ENCODE assay signal across 1 cellular context in the genomic region with DNA sequence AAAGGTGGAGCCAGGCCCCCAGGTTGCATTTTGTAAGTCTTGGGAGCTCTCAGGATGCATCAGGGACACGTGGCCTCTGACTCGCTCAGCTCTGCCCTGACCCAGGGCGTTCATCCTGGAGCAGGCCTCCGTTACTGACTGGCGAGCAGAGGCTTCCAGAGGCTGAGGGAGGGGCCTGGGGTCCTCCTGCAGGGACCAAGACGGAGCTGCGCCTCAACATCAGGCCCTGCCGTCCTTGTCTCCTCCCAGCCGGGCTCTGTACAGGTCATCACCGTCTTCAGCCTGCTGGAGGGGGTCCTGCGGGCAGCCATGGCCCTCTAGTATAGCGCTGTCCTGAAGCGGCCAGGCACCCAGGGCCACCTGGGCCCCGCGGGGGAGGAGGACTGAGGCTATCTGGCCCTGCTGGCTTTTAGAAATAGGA.
TF ChIP-seq lines count a peak whose summit lies in the region.

No MANE protein-coding gene starts in this region.

TF ChIP-seq in WTC11, 78 proteins besides CTCF, POLR2A, EP300 and RAD21 (continued from another document):
- TF ChIP-seq, protein P1, sequence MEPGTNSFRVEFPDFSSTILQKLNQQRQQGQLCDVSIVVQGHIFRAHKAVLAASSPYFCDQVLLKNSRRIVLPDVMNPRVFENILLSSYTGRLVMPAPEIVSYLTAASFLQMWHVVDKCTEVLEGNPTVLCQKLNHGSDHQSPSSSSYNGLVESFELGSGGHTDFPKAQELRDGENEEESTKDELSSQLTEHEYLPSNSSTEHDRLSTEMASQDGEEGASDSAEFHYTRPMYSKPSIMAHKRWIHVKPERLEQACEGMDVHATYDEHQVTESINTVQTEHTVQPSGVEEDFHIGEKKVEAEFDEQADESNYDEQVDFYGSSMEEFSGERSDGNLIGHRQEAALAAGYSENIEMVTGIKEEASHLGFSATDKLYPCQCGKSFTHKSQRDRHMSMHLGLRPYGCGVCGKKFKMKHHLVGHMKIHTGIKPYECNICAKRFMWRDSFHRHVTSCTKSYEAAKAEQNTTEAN (CRISPR knock-in tag; IDR thresholded peaks at IDR 0.05), result no peak
- TF ChIP-seq ZNF263 (CRISPR knock-in tag; IDR thresholded peaks at IDR 0.05; ENCODE audit: low read depth) (no peak), ZNF232 (CRISPR knock-in tag; IDR thresholded peaks at IDR 0.05) (no peak), FOXK1 (CRISPR knock-in tag; IDR thresholded peaks at IDR 0.05) (no peak)
- TF ChIP-seq, protein P2, sequence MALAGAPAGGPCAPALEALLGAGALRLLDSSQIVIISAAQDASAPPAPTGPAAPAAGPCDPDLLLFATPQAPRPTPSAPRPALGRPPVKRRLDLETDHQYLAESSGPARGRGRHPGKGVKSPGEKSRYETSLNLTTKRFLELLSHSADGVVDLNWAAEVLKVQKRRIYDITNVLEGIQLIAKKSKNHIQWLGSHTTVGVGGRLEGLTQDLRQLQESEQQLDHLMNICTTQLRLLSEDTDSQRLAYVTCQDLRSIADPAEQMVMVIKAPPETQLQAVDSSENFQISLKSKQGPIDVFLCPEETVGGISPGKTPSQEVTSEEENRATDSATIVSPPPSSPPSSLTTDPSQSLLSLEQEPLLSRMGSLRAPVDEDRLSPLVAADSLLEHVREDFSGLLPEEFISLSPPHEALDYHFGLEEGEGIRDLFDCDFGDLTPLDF (CRISPR knock-in tag; IDR thresholded peaks at IDR 0.05), result no peak
- TF ChIP-seq, protein P3, sequence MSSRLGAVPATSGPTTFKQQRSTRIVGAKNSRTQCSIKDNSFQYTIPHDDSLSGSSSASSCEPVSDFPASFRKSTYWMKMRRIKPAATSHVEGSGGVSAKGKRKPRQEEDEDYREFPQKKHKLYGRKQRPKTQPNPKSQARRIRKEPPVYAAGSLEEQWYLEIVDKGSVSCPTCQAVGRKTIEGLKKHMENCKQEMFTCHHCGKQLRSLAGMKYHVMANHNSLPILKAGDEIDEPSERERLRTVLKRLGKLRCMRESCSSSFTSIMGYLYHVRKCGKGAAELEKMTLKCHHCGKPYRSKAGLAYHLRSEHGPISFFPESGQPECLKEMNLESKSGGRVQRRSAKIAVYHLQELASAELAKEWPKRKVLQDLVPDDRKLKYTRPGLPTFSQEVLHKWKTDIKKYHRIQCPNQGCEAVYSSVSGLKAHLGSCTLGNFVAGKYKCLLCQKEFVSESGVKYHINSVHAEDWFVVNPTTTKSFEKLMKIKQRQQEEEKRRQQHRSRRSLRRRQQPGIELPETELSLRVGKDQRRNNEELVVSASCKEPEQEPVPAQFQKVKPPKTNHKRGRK (CRISPR knock-in tag; IDR thresholded peaks at IDR 0.05; ENCODE audit: borderline replicate concordance), result no peak
- TF ChIP-seq, protein P4, sequence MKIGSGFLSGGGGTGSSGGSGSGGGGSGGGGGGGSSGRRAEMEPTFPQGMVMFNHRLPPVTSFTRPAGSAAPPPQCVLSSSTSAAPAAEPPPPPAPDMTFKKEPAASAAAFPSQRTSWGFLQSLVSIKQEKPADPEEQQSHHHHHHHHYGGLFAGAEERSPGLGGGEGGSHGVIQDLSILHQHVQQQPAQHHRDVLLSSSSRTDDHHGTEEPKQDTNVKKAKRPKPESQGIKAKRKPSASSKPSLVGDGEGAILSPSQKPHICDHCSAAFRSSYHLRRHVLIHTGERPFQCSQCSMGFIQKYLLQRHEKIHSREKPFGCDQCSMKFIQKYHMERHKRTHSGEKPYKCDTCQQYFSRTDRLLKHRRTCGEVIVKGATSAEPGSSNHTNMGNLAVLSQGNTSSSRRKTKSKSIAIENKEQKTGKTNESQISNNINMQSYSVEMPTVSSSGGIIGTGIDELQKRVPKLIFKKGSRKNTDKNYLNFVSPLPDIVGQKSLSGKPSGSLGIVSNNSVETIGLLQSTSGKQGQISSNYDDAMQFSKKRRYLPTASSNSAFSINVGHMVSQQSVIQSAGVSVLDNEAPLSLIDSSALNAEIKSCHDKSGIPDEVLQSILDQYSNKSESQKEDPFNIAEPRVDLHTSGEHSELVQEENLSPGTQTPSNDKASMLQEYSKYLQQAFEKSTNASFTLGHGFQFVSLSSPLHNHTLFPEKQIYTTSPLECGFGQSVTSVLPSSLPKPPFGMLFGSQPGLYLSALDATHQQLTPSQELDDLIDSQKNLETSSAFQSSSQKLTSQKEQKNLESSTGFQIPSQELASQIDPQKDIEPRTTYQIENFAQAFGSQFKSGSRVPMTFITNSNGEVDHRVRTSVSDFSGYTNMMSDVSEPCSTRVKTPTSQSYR (CRISPR knock-in tag; IDR thresholded peaks at IDR 0.05), result no peak
